Comparison of ENCODE assay signal across 10 cellular contexts in genomic region chr2:85015653-85016360, GRCh38. TPM values are rescaled to one million over a fixed set of nuclear protein-coding genes. Genes with fewer than 3 reads are reported as not detected.
DNase-seq lines count a peak whose midpoint lies in the region; ATAC-seq, FAIRE-seq and TF ChIP-seq lines count a peak whose summit lies in the region.
"Had no signal": no experiment of that assay in that cellular context is flagged by ENCODE, and none has a peak within 500 bp of the region (broad histone marks: within the 10 kb centered on the region; RNA-seq: fewer than 3 reads in every experiment).

No MANE protein-coding gene starts in this region.

- H3K9me3 ChIP-seq in AG04450 (ENCODE audit: control insufficient read depth, insufficient read depth, low read length) = no peaks in the 10 kb centered on the region
- no peaks in the 10 kb centered on the region for H3K9me3 ChIP-seq in muscle layer of duodenum (ENCODE audit: control insufficient read depth in 1 of 2, low read length in 2 of 2)

- no peak for TF ChIP-seq POLR2A in GM12892 (IDR thresholded peaks at IDR 0.05; ENCODE audit: low read depth, low read length)

- in situ Hi-C loops in astrocyte of the cerebellum (cut with HindIII; ENCODE audit: low sequenced_read_pairs) = no loop called here

- CTCF ChIA-PET in AG04450 (lab: Charles Lee) = interaction anchor here (0.6 to 1.7 kb wide), 16 partner anchors 9 to 311 kb away, joined by 3 to 9 read pairs (median 4); no protein-coding TSS in a partner anchor

- FAIRE-seq in GM12892 (lab: Jason Lieb, UNC) = peak; percentile 48

- no peaks in the 10 kb centered on the region for H3K27me3 ChIP-seq in AG04450 (ENCODE audit: control insufficient read depth, insufficient read depth, low read length)
- H3K27me3 ChIP-seq in muscle layer of duodenum (ENCODE audit: low read depth, low read length) = no peaks in the 10 kb centered on the region

- H3K4me3 ChIP-seq in AG04450 (ENCODE audit: low read depth, low read length) (no peak overlapping the region), astrocyte of the cerebellum (ENCODE audit: low read depth, low read length) (no peak overlapping the region), muscle layer of duodenum (ENCODE audit: low read depth in 1 of 2, low read length in 2 of 2) (no peak overlapping the region)

- peak; percentile 12; the same call in 1 of the 2 replicates for TF ChIP-seq CTCF in AG04450 (IDR thresholded peaks at IDR 0.05; ENCODE audit: low read depth, low read length)
- peak; percentile 6 for TF ChIP-seq CTCF in astrocyte of the cerebellum (IDR thresholded peaks at IDR 0.05; ENCODE audit: low read depth, low read length, missing control alignments)

- ATAC-seq in left colon = no peak

- intact Hi-C loops in left colon (cut with DNase I, micrococcal nuclease) = no loop called here

- POLR2A ChIA-PET in AG04450 (lab: Yijun Ruan, JAX) = no interaction called here

- no peak for DNase-seq in AG04450 (ENCODE audit: low read depth, low spot score)
- DNase-seq in GM12892 (ENCODE audit: insufficient read length) = no peak
- no peak for DNase-seq in astrocyte of the cerebellum (ENCODE audit: low read depth)
- no peak for DNase-seq in SHP77 treated with DMSO at 0.1 percent for 48 hours (lab: John Stamatoyannopoulos, UW)
- DNase-seq in effector CD4-positive, alpha-beta T cell = no peak
- no peak for DNase-seq in left colon
- DNase-seq in DMS153 (lab: John Stamatoyannopoulos, UW) = no peak
- DNase-seq: amygdala, NCI-H2107 had no signal

- H3K27ac ChIP-seq in AG04450 (ENCODE audit: low read depth, low read length) (peak overlapping the region; percentile 39), muscle layer of duodenum (ENCODE audit: low read length) (peak overlapping the region; percentile 30)

- H3K4me1 ChIP-seq in muscle layer of duodenum (ENCODE audit: control insufficient read depth in 1 of 2, insufficient read depth in 2 of 2, low read length in 2 of 2) = peaks cover 10 to 48% of the 10 kb centered on the region in 2 donors

- no peaks in the 10 kb centered on the region for H3K36me3 ChIP-seq in muscle layer of duodenum (ENCODE audit: control insufficient read depth in 1 of 2, insufficient read depth in 2 of 2, low read length in 2 of 2)

RNA-seq across cellular contexts. Expression of gene KCMF1, which starts 44.8 kb away (rescaled TPM):
- 90.9 and 121 TPM in 2 replicates for polyA plus RNA-seq in AG04450 (2011; rRNA removed)
- 58.2 and 120 TPM in 2 replicates for polyA minus RNA-seq in AG04450 (2011; rRNA and poly(A)+ RNA removed)
- 68.1 TPM for polyA plus RNA-seq in GM12892 (2012; ENCODE audit: missing spikeins)
- total RNA-seq in left colon = 100 to 1,000 TPM in 1 of 2 donors, 10 to 100 TPM in 1; 67.6 to 101 TPM
